Comparison of ENCODE assay signal across 8 cellular contexts in the genomic region with DNA sequence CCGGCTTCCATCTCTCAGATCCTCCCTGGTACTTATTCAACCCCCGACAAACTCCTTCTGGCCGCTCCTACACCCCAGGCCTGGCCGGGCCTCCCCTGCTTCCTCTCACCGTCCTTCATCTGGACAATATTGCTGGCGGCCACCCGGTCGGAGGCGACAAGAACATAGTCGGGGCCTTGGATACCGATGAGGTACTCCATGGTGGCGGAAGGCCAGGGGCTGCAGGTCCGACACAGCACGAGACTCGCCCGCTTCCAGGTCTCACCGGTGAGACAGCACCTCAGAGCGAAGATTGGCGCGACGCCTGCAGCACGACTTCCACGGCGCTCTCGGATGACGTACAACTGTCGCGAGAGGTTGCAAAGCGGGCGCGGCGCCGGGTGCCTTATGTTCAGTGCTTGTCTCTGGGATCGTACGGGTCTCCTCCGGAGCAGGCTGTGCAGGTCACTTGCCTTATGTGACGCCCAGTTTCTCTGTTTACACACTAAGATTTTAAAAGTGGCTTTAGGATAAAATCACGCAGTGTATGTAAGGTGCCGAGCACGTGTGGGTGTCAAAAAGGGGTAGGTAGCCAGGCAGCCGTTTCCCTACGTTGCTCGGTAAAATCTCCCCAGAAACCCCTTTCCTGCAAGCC. TPM values are rescaled to one million over a fixed set of nuclear protein-coding genes. Genes with fewer than 3 reads are reported as not detected.
DNase-seq lines count a peak whose midpoint lies in the region; ATAC-seq and TF ChIP-seq lines count a peak whose summit lies in the region.

A gene (minus strand): TSS at position 294 of the 634 bp plus-strand sequence. CDS start 94 bp downstream, at position 200.

- 0% methylated on average over 37 to 40 of the region's 43 CpGs for WGBS in esophagus squamous epithelium, 2 donors

- H3K9me3 ChIP-seq in esophagus squamous epithelium = no peaks in the 10 kb centered on the region
- no peaks in the 10 kb centered on the region for H3K9me3 ChIP-seq in muscle layer of duodenum (ENCODE audit: control insufficient read depth in 1 of 2, low read length in 2 of 2)

- peaks cover 0 to 52% (median 36%) of the 10 kb centered on the region in 3 donors for H3K4me1 ChIP-seq in esophagus squamous epithelium
- peaks cover 12 to 40% of the 10 kb centered on the region in 2 donors for H3K4me1 ChIP-seq in muscle layer of duodenum (ENCODE audit: control insufficient read depth in 1 of 2, insufficient read depth in 2 of 2, low read length in 2 of 2)

- H3K27me3 ChIP-seq in esophagus squamous epithelium (peaks cover 0 to 19% (median 0%) of the 10 kb centered on the region in 4 donors), muscle layer of duodenum (ENCODE audit: low read depth, low read length) (no peaks in the 10 kb centered on the region)

- TF ChIP-seq POLR2A in esophagus squamous epithelium (IDR thresholded peaks at IDR 0.05) = peak in 3 of 4 donors; percentile 60 to 87 (median 80)

- no peaks in the 10 kb centered on the region for H3K9me3 Mint-ChIP-seq in activated T-helper 1 cell treated with anti-CD3 and anti-CD28 coated beads, Interleukin-12 subunit alpha, Interleukin-12 subunit beta, Interleukin-2, Interleukin-4 antibody, amounts not matched to agents 30 ng/mL and 10 ng/mL and 1 ng/mL, durations not matched to agents 14 hours and 24 hours and 36 hours

- H3K36me3 ChIP-seq in esophagus squamous epithelium (no peaks in the 10 kb centered on the region), muscle layer of duodenum (ENCODE audit: control insufficient read depth in 1 of 2, insufficient read depth in 2 of 2, low read length in 2 of 2) (peaks cover 0 to 3% of the 10 kb centered on the region in 2 donors)

- peak within 1 kb of the TSS; percentile 86 to 97 (median 96) for H3K27ac ChIP-seq in esophagus squamous epithelium
- H3K27ac ChIP-seq in muscle layer of duodenum (ENCODE audit: low read length) = peak within 1 kb of the TSS; percentile 96

- TF ChIP-seq CTCF in esophagus squamous epithelium (IDR thresholded peaks at IDR 0.05) = peak in 1 of 6 experiments; percentile 27

- H3K4me1 Mint-ChIP-seq in activated T-helper 1 cell treated with anti-CD3 and anti-CD28 coated beads, Interleukin-12 subunit alpha, Interleukin-12 subunit beta, Interleukin-2, Interleukin-4 antibody, amounts not matched to agents 30 ng/mL and 10 ng/mL and 1 ng/mL, durations not matched to agents 14 hours and 24 hours and 36 hours (ENCODE audit: low read depth) = peaks cover 40% of the 10 kb centered on the region

- peaks cover 26% of the 10 kb centered on the region for H3K27me3 Mint-ChIP-seq in activated T-helper 1 cell treated with anti-CD3 and anti-CD28 coated beads, Interleukin-12 subunit alpha, Interleukin-12 subunit beta, Interleukin-2, Interleukin-4 antibody, amounts not matched to agents 30 ng/mL and 10 ng/mL and 1 ng/mL, durations not matched to agents 14 hours and 24 hours and 36 hours (ENCODE audit: insufficient read depth)

- peaks cover 19% of the 10 kb centered on the region for H3K36me3 Mint-ChIP-seq in activated T-helper 1 cell treated with anti-CD3 and anti-CD28 coated beads, Interleukin-12 subunit alpha, Interleukin-12 subunit beta, Interleukin-2, Interleukin-4 antibody, amounts not matched to agents 30 ng/mL and 10 ng/mL and 1 ng/mL, durations not matched to agents 14 hours and 24 hours and 36 hours (ENCODE audit: low read depth)

- H3K4me3 ChIP-seq in esophagus squamous epithelium = peak within 1 kb of the TSS; percentile 59 to 94 (median 80)
- H3K4me3 ChIP-seq in muscle layer of duodenum (ENCODE audit: low read depth in 1 of 2, low read length in 2 of 2) = peak within 1 kb of the TSS; percentile 73 to 93

- H3K27ac Mint-ChIP-seq in activated T-helper 1 cell treated with anti-CD3 and anti-CD28 coated beads, Interleukin-12 subunit alpha, Interleukin-12 subunit beta, Interleukin-2, Interleukin-4 antibody, amounts not matched to agents 30 ng/mL and 10 ng/mL and 1 ng/mL, durations not matched to agents 14 hours and 24 hours and 36 hours = peak within 1 kb of the TSS; percentile 99

- H3K4me3 Mint-ChIP-seq in activated T-helper 1 cell treated with anti-CD3 and anti-CD28 coated beads, Interleukin-12 subunit alpha, Interleukin-12 subunit beta, Interleukin-2, Interleukin-4 antibody, amounts not matched to agents 30 ng/mL and 10 ng/mL and 1 ng/mL, durations not matched to agents 14 hours and 24 hours and 36 hours = peak within 1 kb of the TSS; percentile 99

- peak; percentile 97 for DNase-seq in DMS79 treated with DMSO at 0.1 percent for 48 hours (lab: John Stamatoyannopoulos, UW)
- DNase-seq in LHCN-M2 (ENCODE audit: low read depth) = peak; percentile 96
- DNase-seq in RPMI7951 (ENCODE audit: low read depth) = peak; percentile 94
- DNase-seq in activated T-helper 1 cell treated with anti-CD3 and anti-CD28 coated beads, Interleukin-12 subunit alpha, Interleukin-12 subunit beta, Interleukin-2, Interleukin-4 antibody, amounts not matched to agents 30 ng/mL and 10 ng/mL and 1 ng/mL, durations not matched to agents 14 hours and 24 hours and 36 hours (ENCODE audit: low spot score) = peak; percentile 95
- peak; percentile 76 for DNase-seq in esophagus squamous epithelium (lab: John Stamatoyannopoulos, UW)
- DNase-seq in stimulated activated CD8-positive, alpha-beta memory T cell treated with anti-CD3 and anti-CD28 coated beads, Interleukin-7, amount 100 ng/mL, for 24 hours (ENCODE audit: low read depth) = peak; percentile 92

- peak; percentile 78 for ATAC-seq in GM21825 (IDR thresholded peaks at IDR 0.05; ENCODE audit: unreplicated experiment)

- intact Hi-C loops in activated T-helper 1 cell treated with anti-CD3 and anti-CD28 coated beads, Interleukin-12 subunit alpha, Interleukin-12 subunit beta, Interleukin-2, Interleukin-4 antibody, amounts not matched to agents 30 ng/mL and 10 ng/mL and 1 ng/mL, durations not matched to agents 14 hours and 24 hours and 36 hours (cut with micrococcal nuclease) = loop anchor here (1.0 to 5.0 kb wide), 5 partner anchors 64 to 449 kb away; a partner anchor contains a TSS
- intact Hi-C loops in esophagus squamous epithelium (cut with DNase I) = no loop called here

RNA-seq across cellular contexts. Expression of the gene that starts here (rescaled TPM):
- 47.5 and 50.5 TPM in 2 replicates for total RNA-seq in LHCN-M2 (2014; rRNA removed)
- polyA plus RNA-seq in LHCN-M2 (2012) = 92.3 TPM
- 56.1 and 58.2 TPM in 2 replicates for total RNA-seq in RPMI7951 (2014; rRNA removed; shearing (Covaris generic))
- 125 and 126 TPM in 2 replicates for total RNA-seq in activated T-helper 1 cell treated with anti-CD3 and anti-CD28 coated beads, Interleukin-12 subunit alpha, Interleukin-12 subunit beta, Interleukin-2, Interleukin-4 antibody, amounts not matched to agents 30 ng/mL and 10 ng/mL and 1 ng/mL, durations not matched to agents 14 hours and 24 hours and 36 hours
- total RNA-seq in esophagus squamous epithelium = 10 to 100 TPM; 31.3 to 69.5 (median 39.9) TPM

Comparison
In these comparisons a context has a peak if more than half of its experiments do, and no peak if none do; other contexts are left out.
1. Peak in every context shown above with its lines: DNase-seq, ATAC-seq, H3K4me3 ChIP-seq and H3K27ac ChIP-seq.